1 cellular context compared by ENCODE assay signal in the genomic region with DNA sequence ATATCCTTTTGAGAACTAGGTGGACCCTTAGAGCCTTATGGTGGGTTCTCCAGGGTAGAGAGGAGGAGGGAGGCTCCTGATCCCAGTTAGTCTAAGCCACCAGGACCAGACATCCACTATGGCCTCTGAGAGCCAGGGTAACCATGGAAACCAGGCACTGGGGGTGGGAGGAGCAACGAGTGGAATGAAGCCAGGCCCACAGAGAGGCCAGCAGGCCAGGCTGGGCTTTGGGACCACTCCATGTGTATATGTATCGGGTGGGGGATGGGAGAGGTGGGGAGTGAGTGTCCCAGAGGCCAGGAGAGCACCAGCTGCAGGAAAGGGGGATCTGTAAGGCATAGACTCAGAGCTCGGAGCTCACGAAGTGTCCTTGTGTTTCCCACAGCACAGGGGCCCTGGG.
A peak's percentile ranks its signal among the peaks of the same experiment; 100 is the strongest.
TF ChIP-seq lines count a peak whose summit lies in the region.

No MANE protein-coding gene starts in this region.

TF ChIP-seq in H1, 55 proteins besides CTCF, POLR2A, EP300 and RAD21:
- TF ChIP-seq SP2 (IDR thresholded peaks at IDR 0.05; ENCODE audit: low read length): no peak
- TF ChIP-seq JUND (IDR thresholded peaks at IDR 0.05; ENCODE audit: low read length): no peak
- TF ChIP-seq, protein P1, sequence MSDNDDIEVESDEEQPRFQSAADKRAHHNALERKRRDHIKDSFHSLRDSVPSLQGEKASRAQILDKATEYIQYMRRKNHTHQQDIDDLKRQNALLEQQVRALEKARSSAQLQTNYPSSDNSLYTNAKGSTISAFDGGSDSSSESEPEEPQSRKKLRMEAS (IDR thresholded peaks at IDR 0.05): no peak
- TF ChIP-seq CHD2 (IDR thresholded peaks at IDR 0.05; ENCODE audit: low read length): 0 out of 2 replicates have a peak, but pooled peaks have one; percentile 15
